ENCODE assay signal across 21 cellular contexts in the genomic region with DNA sequence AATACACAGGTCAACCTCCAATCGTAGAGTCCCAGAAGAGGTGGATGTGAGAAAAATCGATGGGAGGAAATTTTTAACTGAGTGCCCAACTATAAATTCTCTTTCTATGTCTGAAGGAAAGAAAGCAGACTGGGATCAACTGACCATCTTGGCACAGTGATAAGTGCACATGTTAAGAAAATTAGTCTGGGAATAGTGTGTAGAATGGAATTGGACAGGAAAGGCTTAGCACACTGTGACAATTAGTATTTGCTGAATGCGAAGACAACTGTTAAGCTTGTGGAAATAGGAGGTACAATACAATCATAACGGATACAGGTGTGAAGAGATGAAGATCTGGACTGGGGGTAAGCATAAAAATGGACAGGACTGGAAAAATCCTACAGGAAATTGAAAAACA.
"Had no signal": no experiment of that assay in that cellular context is flagged by ENCODE, and none has a peak within 500 bp of the region (broad histone marks: within the 10 kb centered on the region; RNA-seq: fewer than 3 reads in every experiment).

No MANE protein-coding gene starts in this region.

- DNase-seq: effector memory CD8-positive, alpha-beta T cell; erythroblast; esophagus squamous epithelium; natural killer cell; sigmoid colon; stimulated activated CD4-positive, alpha-beta T cell treated with anti-CD3 and anti-CD28 coated beads, Interleukin-2, amount 100 ng/mL, for 24 hours; stimulated activated CD4-positive, alpha-beta T cell treated with anti-CD3 and anti-CD28 coated beads, Interleukin-4, amount 100 ng/mL, for 24 hours; stimulated activated naive CD8-positive, alpha-beta T cell treated with anti-CD3 and anti-CD28 coated beads, Interleukin-15, Interleukin-2, amounts not matched to agents 100 U/mL and 50 U/mL, for 24 hours; substantia nigra; testis; tibial artery had no signal

- H3K4me3 Mint-ChIP-seq: dendritic cell treated with granulocyte-macrophage colony-stimulating factor and Interleukin-4, amounts not matched to agents 40 ng/mL and 50 ng/mL, for 4 days; effector memory CD8-positive, alpha-beta T cell; memory B cell; natural killer cell; neural crest cell; stimulated activated effector memory CD8-positive, alpha-beta T cell treated with anti-CD3 and anti-CD28 coated beads, Interleukin-12 subunit alpha, Interleukin-12 subunit beta, amount 100 ng/mL, for 72 hours; type B pancreatic cell had no signal

- ATAC-seq: effector memory CD8-positive, alpha-beta T cell; natural killer cell; stimulated activated effector memory CD8-positive, alpha-beta T cell treated with anti-CD3 and anti-CD28 coated beads, Interleukin-12 subunit alpha, Interleukin-12 subunit beta, amount 100 ng/mL, for 72 hours; stimulated activated naive CD8-positive, alpha-beta T cell treated with anti-CD3 and anti-CD28 coated beads, Interleukin-15, Interleukin-2, amounts not matched to agents 100 U/mL and 50 U/mL, for 24 hours had no signal

- H3K9me3 ChIP-seq: esophagus squamous epithelium, neutrophil, right atrium auricular region, sigmoid colon, testis, tibial artery had no signal

- H3K4me1 ChIP-seq: esophagus squamous epithelium, parathyroid adenoma, right atrium auricular region, sigmoid colon, testis, tibial artery had no signal

- H3K4me3 ChIP-seq: esophagus squamous epithelium, lung, right atrium auricular region, sigmoid colon, testis, tibial artery had no signal

- H3K27ac ChIP-seq: esophagus squamous epithelium, neutrophil, parathyroid adenoma, right atrium auricular region, sigmoid colon, testis, tibial artery had no signal

- H3K4me1 Mint-ChIP-seq: memory B cell; natural killer cell; stimulated activated effector memory CD8-positive, alpha-beta T cell treated with anti-CD3 and anti-CD28 coated beads, Interleukin-12 subunit alpha, Interleukin-12 subunit beta, amount 100 ng/mL, for 72 hours had no signal

- H3K27me3 ChIP-seq: esophagus squamous epithelium, neutrophil, right atrium auricular region, sigmoid colon, testis, tibial artery had no signal

- H3K27ac Mint-ChIP-seq: dendritic cell treated with granulocyte-macrophage colony-stimulating factor and Interleukin-4, amounts not matched to agents 40 ng/mL and 50 ng/mL, for 4 days; effector memory CD8-positive, alpha-beta T cell; memory B cell; natural killer cell; progenitor cell of endocrine pancreas; stimulated activated effector memory CD8-positive, alpha-beta T cell treated with anti-CD3 and anti-CD28 coated beads, Interleukin-12 subunit alpha, Interleukin-12 subunit beta, amount 100 ng/mL, for 72 hours; type B pancreatic cell had no signal

- H3K36me3 ChIP-seq: esophagus squamous epithelium, neutrophil, right atrium auricular region, sigmoid colon, tibial artery had no signal

- H3K36me3 Mint-ChIP-seq: natural killer cell; stimulated activated effector memory CD8-positive, alpha-beta T cell treated with anti-CD3 and anti-CD28 coated beads, Interleukin-12 subunit alpha, Interleukin-12 subunit beta, amount 100 ng/mL, for 72 hours; type B pancreatic cell had no signal

- H3K27me3 Mint-ChIP-seq: dendritic cell treated with granulocyte-macrophage colony-stimulating factor and Interleukin-4, amounts not matched to agents 40 ng/mL and 50 ng/mL, for 4 days; type B pancreatic cell had no signal
